ENCODE assay signal across 8 cellular contexts in genomic region chr4:82430193-82431025, GRCh38. TPM values are rescaled to one million over a fixed set of nuclear protein-coding genes. Genes with fewer than 3 reads are reported as not detected.
A peak's percentile ranks its signal among the peaks of the same experiment; 100 is the strongest.
DNase-seq lines count a peak whose midpoint lies in the region; ATAC-seq, FAIRE-seq and TF ChIP-seq lines count a peak whose summit lies in the region.

ENOPH1 (plus strand) TSS chr4:82430590; CDS start chr4:82430830, 240 bp downstream.
HNRNPDL (minus strand) TSS chr4:82430462; CDS start chr4:82429690, 772 bp downstream.

- 0 to 1% (median 0%) methylated on average over 32 to 85 of the region's 85 CpGs for WGBS in adrenal gland, 4 donors
- 0 to 1% methylated on average over 84 to 85 of the region's 85 CpGs for WGBS in heart right ventricle, 2 donors

- intact Hi-C loops in adrenal gland (cut with DNase I) (no loop called here), heart right ventricle (cut with DNase I) (loop anchor here in 4 of 10 donors (5.0 to 10.0 kb wide), 4 partner anchors 58 to 584 kb away; partner anchors contain the start of genes HNRNPD (in 1 of the 4), LIN54 (in 1 of the 4) and SEC31A (in 1 of the 4))

- H3K27me3 ChIP-seq in adrenal gland (no peaks in the 10 kb centered on the region), heart right ventricle (no peaks in the 10 kb centered on the region)

- H3K4me1 ChIP-seq in adrenal gland (replicated peaks in 1 of 2) (peaks cover 20 to 30% of the 10 kb centered on the region in 2 donors), heart right ventricle (peaks cover 10 to 59% (median 44%) of the 10 kb centered on the region in 9 donors)

- peaks cover 31% of the 10 kb centered on the region for H3K4me1 Mint-ChIP-seq in progenitor cell of endocrine pancreas (ENCODE audit: low read depth)

- H3K4me3 ChIP-seq in adrenal gland (peak within 1 kb of the TSS; percentile 82 to 95 (median 90)), heart right ventricle (peak within 1 kb of the TSS; percentile 80 to 96 (median 89))

- peak in 3 of 6 experiments; percentile 14 to 29 (median 21) for TF ChIP-seq CTCF in adrenal gland (IDR thresholded peaks at IDR 0.05)
- TF ChIP-seq CTCF in heart right ventricle (IDR thresholded peaks at IDR 0.05): no peak
- TF ChIP-seq CTCF in progenitor cell of endocrine pancreas (IDR thresholded peaks at IDR 0.05; ENCODE audit: unreplicated experiment): no peak

- peak; percentile 96 for FAIRE-seq in GM12892 (lab: Jason Lieb, UNC)

- peak; percentile 94; the same call in 1 of the 2 replicates for TF ChIP-seq POLR2A in GM12892 (IDR thresholded peaks at IDR 0.05; ENCODE audit: low read depth, low read length)
- TF ChIP-seq POLR2A in adrenal gland (IDR thresholded peaks at IDR 0.05): peak; percentile 41 to 74

- H3K9me3 Mint-ChIP-seq in progenitor cell of endocrine pancreas (ENCODE audit: low read depth): no peaks in the 10 kb centered on the region

- DNase-seq in GM12892 (ENCODE audit: insufficient read length): peak; percentile 89
- peak; percentile 97 for DNase-seq in NCI-H146 (lab: John Stamatoyannopoulos, UW)
- peak; percentile 90 to 96 (median 95) for DNase-seq in T-helper 1 cell
- DNase-seq in adrenal gland: peak; percentile 96 to 98 (median 96)
- DNase-seq in heart right ventricle: peak; percentile 94 to 96
- DNase-seq in progenitor cell of endocrine pancreas (ENCODE audit: low spot score, unreplicated experiment): peak; percentile 95
- peak; percentile 98 for DNase-seq in ureter (ENCODE audit: low spot score)

- H3K36me3 Mint-ChIP-seq in progenitor cell of endocrine pancreas (ENCODE audit: insufficient read depth): peaks cover 38% of the 10 kb centered on the region

- ATAC-seq in HG02852 (IDR thresholded peaks at IDR 0.05; ENCODE audit: unreplicated experiment) (peak; percentile 74), heart right ventricle (peak; percentile 87 to 92 (median 89))

- peak within 1 kb of the TSS; percentile 100 for H3K4me3 Mint-ChIP-seq in progenitor cell of endocrine pancreas (ENCODE audit: low read depth)

- H3K9me3 ChIP-seq in adrenal gland (replicated peaks in 1 of 3): no peaks in the 10 kb centered on the region
- H3K9me3 ChIP-seq in heart right ventricle: no peaks in the 10 kb centered on the region

- peaks cover 0 to 17% of the 10 kb centered on the region in 2 donors for H3K36me3 ChIP-seq in adrenal gland (replicated peaks in 1 of 2)
- H3K36me3 ChIP-seq in heart right ventricle: peaks cover 0 to 42% (median 22%) of the 10 kb centered on the region in 9 donors

- H3K27ac ChIP-seq in adrenal gland (peak within 1 kb of the TSS; percentile 78 to 98 (median 97)), heart right ventricle (peak within 1 kb of the TSS; percentile 89 to 99 (median 98))

- no peaks in the 10 kb centered on the region for H3K27me3 Mint-ChIP-seq in progenitor cell of endocrine pancreas

- peak within 1 kb of the TSS; percentile 100 for H3K27ac Mint-ChIP-seq in progenitor cell of endocrine pancreas

RNA-seq across cellular contexts. Expression of gene ENOPH1, which starts in this region (rescaled TPM):
- polyA plus RNA-seq in GM12892 (2012; ENCODE audit: missing spikeins): 53.1 TPM
- total RNA-seq in adrenal gland (10 to 100 TPM; 22.7 to 40.9 (median 29.2) TPM), heart right ventricle (10 to 100 TPM; 13.9 to 18.5 (median 16.3) TPM), progenitor cell of endocrine pancreas (34.0 and 34.2 TPM in 2 replicates), ureter (27.5 TPM)
- polyA plus RNA-seq in adrenal gland (10 to 100 TPM; 44.4 to 65.7 (median 44.6) TPM), heart right ventricle (10 to 100 TPM; 22.6 to 28.1 TPM)

RNA-seq across cellular contexts. Expression of gene HNRNPDL, which starts in this region (rescaled TPM):
- polyA plus RNA-seq in GM12892 (2012; ENCODE audit: missing spikeins): 275 TPM
- 100 to 1,000 TPM in 6 of 8 donors, 10 to 100 TPM in 2; 76.2 to 202 (median 154) TPM for total RNA-seq in adrenal gland
- polyA plus RNA-seq in adrenal gland: 100 to 1,000 TPM; 203 to 285 (median 205) TPM
- 100 to 1,000 TPM; 129 to 168 (median 148) TPM for total RNA-seq in heart right ventricle
- polyA plus RNA-seq in heart right ventricle: 100 to 1,000 TPM; 183 to 184 TPM
- 535 and 549 TPM in 2 replicates for total RNA-seq in progenitor cell of endocrine pancreas
- 310 TPM for total RNA-seq in ureter

Comparison
In these comparisons a context has a peak if more than half of its experiments do, and no peak if none do; other contexts are left out.
1. Peak in every context shown above with its lines: DNase-seq, ATAC-seq, H3K4me3 ChIP-seq and H3K27ac ChIP-seq.